In genomic region chr11:6233984-6234313, GRCh38 we compare ENCODE assay signal across 1 cellular context.
TF ChIP-seq lines count a peak whose summit lies in the region.

No MANE protein-coding gene starts in this region.

TF ChIP-seq in IMR-90, 13 proteins besides CTCF, POLR2A, EP300 and RAD21:
- no peak for TF ChIP-seq NFE2L2 (IDR thresholded peaks at IDR 0.05; ENCODE audit: low read depth, low read length)
- no peak for TF ChIP-seq MAFK (IDR thresholded peaks at IDR 0.05; ENCODE audit: low read depth, low read length)
- TF ChIP-seq CEBPB (IDR thresholded peaks at IDR 0.05; ENCODE audit: low read depth, low read length) = no peak
- no peak for TF ChIP-seq FOS (IDR thresholded peaks at IDR 0.05; ENCODE audit: low read depth, low read length)
- TF ChIP-seq RCOR1 (IDR thresholded peaks at IDR 0.05; ENCODE audit: insufficient replicate concordance, low read length) = no peak
- TF ChIP-seq USF2 (IDR thresholded peaks at IDR 0.05; ENCODE audit: low read depth, low read length) = no peak
- TF ChIP-seq MAZ (IDR thresholded peaks at IDR 0.05; ENCODE audit: borderline replicate concordance, low read depth, low read length) = no peak
- TF ChIP-seq MXI1 (IDR thresholded peaks at IDR 0.05; ENCODE audit: borderline replicate concordance, low read depth, low read length) = no peak
- TF ChIP-seq, protein P1, sequence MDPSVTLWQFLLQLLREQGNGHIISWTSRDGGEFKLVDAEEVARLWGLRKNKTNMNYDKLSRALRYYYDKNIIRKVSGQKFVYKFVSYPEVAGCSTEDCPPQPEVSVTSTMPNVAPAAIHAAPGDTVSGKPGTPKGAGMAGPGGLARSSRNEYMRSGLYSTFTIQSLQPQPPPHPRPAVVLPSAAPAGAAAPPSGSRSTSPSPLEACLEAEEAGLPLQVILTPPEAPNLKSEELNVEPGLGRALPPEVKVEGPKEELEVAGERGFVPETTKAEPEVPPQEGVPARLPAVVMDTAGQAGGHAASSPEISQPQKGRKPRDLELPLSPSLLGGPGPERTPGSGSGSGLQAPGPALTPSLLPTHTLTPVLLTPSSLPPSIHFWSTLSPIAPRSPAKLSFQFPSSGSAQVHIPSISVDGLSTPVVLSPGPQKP (IDR thresholded peaks at IDR 0.05; ENCODE audit: borderline replicate concordance, low read depth, low read length) = no peak
- TF ChIP-seq SMC3 (IDR thresholded peaks at IDR 0.05; ENCODE audit: low read depth, low read length) = no peak
- no peak for TF ChIP-seq RFX5 (IDR thresholded peaks at IDR 0.05; ENCODE audit: low read depth, low read length)
- no peak for TF ChIP-seq BHLHE40 (IDR thresholded peaks at IDR 0.05; ENCODE audit: low read depth, low read length)
- TF ChIP-seq CHD1 (IDR thresholded peaks at IDR 0.05; ENCODE audit: low read depth, low read length) = no peak
TF ChIP-seq in IMR-90: peak in this region for 0.
